ENCODE assay signal across 16 cellular contexts in the genomic region with DNA sequence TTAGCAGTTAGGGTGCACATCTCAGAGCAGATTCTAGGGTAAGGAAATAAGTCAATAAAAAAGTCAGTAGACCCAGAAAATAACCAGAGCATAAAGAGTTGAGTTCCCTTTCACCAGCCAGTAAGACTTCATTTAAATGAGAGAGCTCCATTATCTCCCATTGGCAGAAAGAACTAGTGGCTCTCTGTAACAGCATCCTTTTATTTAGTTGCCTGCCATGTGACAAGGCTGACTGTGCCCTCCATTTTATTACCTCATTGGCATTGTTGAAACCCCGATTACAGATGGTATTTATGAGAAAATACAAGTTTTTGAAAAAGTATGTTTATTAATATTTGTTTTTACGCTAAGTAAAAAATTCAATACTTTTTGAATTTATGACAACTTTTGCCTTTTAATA.
"Had no signal": no experiment of that assay in that cellular context is flagged by ENCODE, and none has a peak within 500 bp of the region (broad histone marks: within the 10 kb centered on the region; RNA-seq: fewer than 3 reads in every experiment).

No MANE protein-coding gene starts in this region.

- H3K27me3 ChIP-seq: heart left ventricle, stomach, transverse colon had no signal

- H3K27ac ChIP-seq: heart left ventricle, stomach, thoracic aorta, transverse colon had no signal

- ATAC-seq: heart left ventricle; naive thymus-derived CD4-positive, alpha-beta T cell; right cardiac atrium had no signal

- H3K36me3 ChIP-seq: heart left ventricle, stomach, thoracic aorta, transverse colon had no signal

- H3K4me3 ChIP-seq: heart left ventricle, stomach, thoracic aorta, transverse colon had no signal

- H3K9me3 ChIP-seq: stomach, thoracic aorta, transverse colon had no signal

- H3K4me1 ChIP-seq: heart left ventricle, stomach, transverse colon had no signal

- DNase-seq: cerebellar nuclear complex; dermis blood vessel endothelial cell; erythroblast; foreskin melanocyte; heart left ventricle; hippocampal formation; naive thymus-derived CD4-positive, alpha-beta T cell; nephron progenitor cell; right cardiac atrium; small intestine; stimulated activated CD4-positive, alpha-beta T cell treated with anti-CD3 and anti-CD28 coated beads, Interleukin-12 subunit alpha, Interleukin-12 subunit beta, amount 100 ng/mL, for 4 hours; stimulated activated naive CD4-positive, alpha-beta T cell; stomach; substantia nigra; transverse colon had no signal
